Comparison of ENCODE assay signal across 23 cellular contexts in the genomic region with DNA sequence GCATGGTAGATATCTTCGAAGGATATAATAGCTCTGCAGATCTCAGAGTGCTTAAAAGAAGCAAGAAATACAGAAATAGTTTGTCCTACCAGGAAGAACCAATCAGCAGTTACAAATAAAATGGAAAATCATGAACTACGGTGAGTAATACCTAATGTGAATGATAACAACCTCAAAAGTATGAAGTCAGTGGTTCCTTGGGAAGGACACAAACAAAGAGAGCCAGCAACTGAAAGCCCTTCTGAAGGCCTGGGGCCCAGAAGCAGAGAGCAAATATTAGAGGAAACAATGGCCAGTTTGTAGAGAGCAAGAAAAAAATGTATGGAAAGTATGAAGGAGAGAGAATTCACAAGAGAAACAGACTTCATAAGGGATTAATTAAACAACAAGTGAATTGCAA.
DNase-seq lines count a peak whose midpoint lies in the region; ATAC-seq and TF ChIP-seq lines count a peak whose summit lies in the region.
"Had no signal": no experiment of that assay in that cellular context is flagged by ENCODE, and none has a peak within 500 bp of the region (broad histone marks: within the 10 kb centered on the region; RNA-seq: fewer than 3 reads in every experiment).

No MANE protein-coding gene starts in this region.

- no peaks in the 10 kb centered on the region for H3K9me3 Mint-ChIP-seq in nephron

- H3K4me3 ChIP-seq in fibroblast of mammary gland (ENCODE audit: control insufficient read depth, low read depth, low read length) = no peak overlapping the region
- H3K4me3 ChIP-seq: upper lobe of right lung had no signal

- peaks cover 48% of the 10 kb centered on the region for H3K4me1 Mint-ChIP-seq in nephron

- no peaks in the 10 kb centered on the region for H3K36me3 Mint-ChIP-seq in nephron (ENCODE audit: low read depth)
- H3K36me3 Mint-ChIP-seq: natural killer cell treated with Interleukin-12 subunit alpha and Interleukin-12 subunit beta and Interleukin-15 and Interleukin-18, amount 100 ng/mL, for 72 hours had no signal

- no peaks in the 10 kb centered on the region for H3K27me3 Mint-ChIP-seq in nephron (ENCODE audit: low read depth)
- H3K27me3 Mint-ChIP-seq: natural killer cell treated with Interleukin-12 subunit alpha and Interleukin-12 subunit beta and Interleukin-15 and Interleukin-18, amount 100 ng/mL, for 72 hours had no signal

- no peak for ATAC-seq in GM19351 (IDR thresholded peaks at IDR 0.05; ENCODE audit: unreplicated experiment)
- ATAC-seq: natural killer cell treated with Interleukin-12 subunit alpha and Interleukin-12 subunit beta and Interleukin-15 and Interleukin-18, amount 100 ng/mL, for 72 hours; upper lobe of right lung had no signal

- DNase-seq in COLO829 (ENCODE audit: low spot score) = peak; percentile 85
- peak; percentile 29 for DNase-seq in RPMI7951 (ENCODE audit: low read depth)
- DNase-seq in fibroblast of mammary gland (ENCODE audit: low read depth) = peak; percentile 6
- DNase-seq in CD1c-positive myeloid dendritic cell (ENCODE audit: extremely low spot score) = no peak
- no peak for DNase-seq in activated naive CD4-positive, alpha-beta T cell treated with anti-CD3 and anti-CD28 coated beads, Interleukin-2, amount 50 U/mL, for 16 hours
- DNase-seq in stimulated activated CD4-positive, alpha-beta T cell treated with anti-CD3 and anti-CD28 coated beads, Interleukin-2, amount 100 ng/mL, for 24 hours = no peak
- DNase-seq: activated CD4-positive, alpha-beta T cell treated with anti-CD3 and anti-CD28 coated beads for 48 hours; activated naive CD4-positive, alpha-beta T cell treated with Interleukin-2 at 50 U/mL for 16 hours; activated T-cell treated with anti-CD3 and anti-CD28 coated beads, Interleukin-2, amount 50 U/mL, for 48 hours; amniotic stem cell; caudate nucleus; DMS79; GF-D8; H7; KG1; MV-4-11; NCI-H1694; NCI-H2171 treated with DMSO at 0.1 percent for 48 hours; NCI-H526 treated with DMSO at 0.1 percent for 48 hours; upper lobe of right lung had no signal

- H3K27ac Mint-ChIP-seq in nephron = peak overlapping the region; percentile 66 to 76 (median 76)
- H3K27ac Mint-ChIP-seq: natural killer cell treated with Interleukin-12 subunit alpha and Interleukin-12 subunit beta and Interleukin-15 and Interleukin-18, amount 100 ng/mL, for 72 hours had no signal

- H3K4me3 Mint-ChIP-seq in nephron = no peak overlapping the region
- H3K4me3 Mint-ChIP-seq: natural killer cell treated with Interleukin-12 subunit alpha and Interleukin-12 subunit beta and Interleukin-15 and Interleukin-18, amount 100 ng/mL, for 72 hours had no signal

- TF ChIP-seq CTCF in fibroblast of mammary gland (conservative IDR thresholded peaks at IDR 0.05; ENCODE audit: control insufficient read depth, insufficient read depth, low read depth, low read length) (no peak), nephron (IDR thresholded peaks at IDR 0.05; ENCODE audit: unreplicated experiment in 3 of 3) (no peak)

Comparison
In these comparisons a context has a peak if more than half of its experiments do, and no peak if none do; other contexts are left out.
1. DNase-seq: peak in COLO829 (single experiment), RPMI7951 (single experiment) and fibroblast of mammary gland (single experiment); none in CD1c-positive myeloid dendritic cell (single experiment), activated naive CD4-positive, alpha-beta T cell treated with anti-CD3 and anti-CD28 coated beads, Interleukin-2, amount 50 U/mL, for 16 hours (single experiment) and stimulated activated CD4-positive, alpha-beta T cell treated with anti-CD3 and anti-CD28 coated beads, Interleukin-2, amount 100 ng/mL, for 24 hours (0 of 2).